Comparison of ENCODE assay signal across 19 cellular contexts in the genomic region with DNA sequence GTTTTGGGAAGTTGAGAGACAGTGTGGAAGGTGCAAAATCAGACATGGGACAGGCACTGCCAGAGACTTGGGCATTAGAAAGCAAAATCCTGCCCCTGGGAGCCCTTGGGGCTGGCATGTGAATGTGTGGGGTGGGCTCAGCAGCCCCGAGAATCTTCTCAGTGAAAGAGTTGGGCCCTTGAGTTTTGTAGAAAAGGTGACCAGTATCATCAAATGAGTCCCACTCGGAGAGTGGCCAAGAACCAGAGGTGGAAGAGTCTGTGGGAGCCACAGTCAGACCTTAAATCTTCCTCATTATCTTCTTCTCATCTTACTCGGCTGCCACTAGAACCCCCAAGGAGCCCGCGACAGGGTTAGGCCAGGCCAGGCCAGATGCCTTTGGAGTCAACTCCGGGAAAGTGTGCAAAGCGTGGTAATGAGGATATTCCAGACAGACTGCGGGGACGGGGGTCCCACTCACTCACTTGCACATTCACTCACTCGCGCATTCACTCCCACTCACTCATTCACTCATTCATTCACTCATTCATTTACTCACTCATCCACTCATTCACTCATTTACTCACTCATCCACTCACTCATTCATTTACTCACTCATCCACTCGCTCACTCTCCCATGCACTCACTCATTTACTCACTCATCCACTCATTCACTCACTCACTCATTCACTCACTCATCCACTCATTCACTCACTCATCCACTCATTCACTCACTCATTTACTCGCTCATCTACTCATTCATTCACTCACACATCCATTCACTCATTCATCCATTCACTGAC.
DNase-seq lines count a peak whose midpoint lies in the region; ATAC-seq and TF ChIP-seq lines count a peak whose summit lies in the region.
"Had no signal": no experiment of that assay in that cellular context is flagged by ENCODE, and none has a peak within 500 bp of the region (broad histone marks: within the 10 kb centered on the region; RNA-seq: fewer than 3 reads in every experiment).

No MANE protein-coding gene starts in this region.

- peaks cover 14% of the 10 kb centered on the region for H3K9me3 Mint-ChIP-seq in activated naive CD8-positive, alpha-beta T cell (ENCODE audit: low read depth)
- peaks cover 14% of the 10 kb centered on the region for H3K9me3 Mint-ChIP-seq in activated naive CD8-positive, alpha-beta T cell treated with anti-CD3 and anti-CD28 coated beads, Interleukin-2, amount 50 U/mL, for 24 hours
- peaks cover 3% of the 10 kb centered on the region for H3K9me3 Mint-ChIP-seq in memory B cell
- H3K9me3 Mint-ChIP-seq: natural killer cell had no signal

- H3K4me1 ChIP-seq in smooth muscle cell (ENCODE audit: low read depth), result no peaks in the 10 kb centered on the region
- H3K4me1 ChIP-seq: breast epithelium, parathyroid adenoma, transverse colon had no signal

- H3K4me3 Mint-ChIP-seq in activated naive CD8-positive, alpha-beta T cell, result no peak overlapping the region
- no peak overlapping the region for H3K4me3 Mint-ChIP-seq in activated naive CD8-positive, alpha-beta T cell treated with anti-CD3 and anti-CD28 coated beads, Interleukin-2, amount 50 U/mL, for 24 hours
- no peak overlapping the region for H3K4me3 Mint-ChIP-seq in memory B cell
- H3K4me3 Mint-ChIP-seq: activated CD4-positive, alpha-beta T cell treated with anti-CD3 and anti-CD28 coated beads, Interleukin-2, amount 10 ng/mL, durations not matched to agents 7 days and 5 days; activated T-cell treated with anti-CD3 and anti-CD28 coated beads, Interleukin-2, amount 50 U/mL, for 4 hours; dendritic cell treated with granulocyte-macrophage colony-stimulating factor and Interleukin-4, amounts not matched to agents 40 ng/mL and 50 ng/mL, for 4 days; natural killer cell had no signal

- H3F3A ChIP-seq in smooth muscle cell (ENCODE audit: low read depth), result no peaks in the 10 kb centered on the region

- peaks cover 34% of the 10 kb centered on the region for H3K4me1 Mint-ChIP-seq in activated naive CD8-positive, alpha-beta T cell (ENCODE audit: low read depth)
- H3K4me1 Mint-ChIP-seq in activated naive CD8-positive, alpha-beta T cell treated with anti-CD3 and anti-CD28 coated beads, Interleukin-2, amount 50 U/mL, for 24 hours, result peaks cover 43% of the 10 kb centered on the region
- peaks cover 19% of the 10 kb centered on the region for H3K4me1 Mint-ChIP-seq in memory B cell

- no peak overlapping the region for H3K9ac ChIP-seq in smooth muscle cell (ENCODE audit: low read depth)
- H3K9ac ChIP-seq: parathyroid adenoma had no signal

- no peaks in the 10 kb centered on the region for H3K79me2 ChIP-seq in smooth muscle cell (ENCODE audit: low read depth)
- H3K79me2 ChIP-seq: parathyroid adenoma had no signal

- DNase-seq in activated naive CD8-positive, alpha-beta T cell treated with anti-CD3 and anti-CD28 coated beads, Interleukin-2, amount 50 U/mL, for 24 hours, result no peak
- DNase-seq in RPMI7951 (ENCODE audit: low read depth) (peak; percentile 18), memory B cell (ENCODE audit: low spot score in 2 of 2) (no peak), smooth muscle cell (lab: John Stamatoyannopoulos, UW; ENCODE audit: unreplicated experiment) (no peak)
- DNase-seq: activated CD4-positive, alpha-beta T cell treated with anti-CD3 and anti-CD28 coated beads, Interleukin-2, amount 10 ng/mL, durations not matched to agents 7 days and 5 days; activated T-cell treated with anti-CD3 and anti-CD28 coated beads, Interleukin-2, amount 50 U/mL, for 4 hours; glutamatergic neuron; natural killer cell; NCI-H1105; SHP77; stimulated activated naive CD8-positive, alpha-beta T cell treated with anti-CD3 and anti-CD28 coated beads, Interleukin-15, Interleukin-2, amounts not matched to agents 100 U/mL and 50 U/mL, for 24 hours; SW 1271; transverse colon had no signal

- TF ChIP-seq CTCF in smooth muscle cell (IDR thresholded peaks at IDR 0.05; ENCODE audit: borderline replicate concordance, insufficient read depth, poor library complexity, severe bottlenecking), result no peak

- H3K36me3 ChIP-seq in smooth muscle cell (ENCODE audit: low read depth), result no peaks in the 10 kb centered on the region
- H3K36me3 ChIP-seq: breast epithelium, transverse colon had no signal

- peaks cover 25% of the 10 kb centered on the region for H3K36me3 Mint-ChIP-seq in activated naive CD8-positive, alpha-beta T cell
- H3K36me3 Mint-ChIP-seq in activated naive CD8-positive, alpha-beta T cell treated with anti-CD3 and anti-CD28 coated beads, Interleukin-2, amount 50 U/mL, for 24 hours (ENCODE audit: low read depth), result peaks cover 46% of the 10 kb centered on the region
- peaks cover 41% of the 10 kb centered on the region for H3K36me3 Mint-ChIP-seq in memory B cell
- H3K36me3 Mint-ChIP-seq: natural killer cell had no signal

- peak overlapping the region; percentile 34 for H3K27ac Mint-ChIP-seq in activated naive CD8-positive, alpha-beta T cell
- H3K27ac Mint-ChIP-seq in activated naive CD8-positive, alpha-beta T cell treated with anti-CD3 and anti-CD28 coated beads, Interleukin-2, amount 50 U/mL, for 24 hours, result no peak overlapping the region
- peak overlapping the region; percentile 8 for H3K27ac Mint-ChIP-seq in memory B cell
- H3K27ac Mint-ChIP-seq: activated CD4-positive, alpha-beta T cell treated with anti-CD3 and anti-CD28 coated beads, Interleukin-2, amount 10 ng/mL, durations not matched to agents 7 days and 5 days; dendritic cell treated with granulocyte-macrophage colony-stimulating factor and Interleukin-4, amounts not matched to agents 40 ng/mL and 50 ng/mL, for 4 days; natural killer cell had no signal

- no peak for ATAC-seq in activated naive CD8-positive, alpha-beta T cell treated with anti-CD3 and anti-CD28 coated beads, Interleukin-2, amount 50 U/mL, for 24 hours
- no peak for ATAC-seq in memory B cell (ENCODE audit: low read depth)
- ATAC-seq in HG03460 (IDR thresholded peaks at IDR 0.05; ENCODE audit: unreplicated experiment), result no peak
- no peak for ATAC-seq in GM21619 (IDR thresholded peaks at IDR 0.05; ENCODE audit: unreplicated experiment)
- ATAC-seq: activated T-cell treated with anti-CD3 and anti-CD28 coated beads, Interleukin-2, amount 50 U/mL, for 4 hours; natural killer cell; stimulated activated naive CD8-positive, alpha-beta T cell treated with anti-CD3 and anti-CD28 coated beads, Interleukin-15, Interleukin-2, amounts not matched to agents 100 U/mL and 50 U/mL, for 24 hours had no signal

- no peak overlapping the region for H2AFZ ChIP-seq in smooth muscle cell (ENCODE audit: low read depth)
- H2AFZ ChIP-seq: parathyroid adenoma had no signal

- H3K27me3 Mint-ChIP-seq in activated naive CD8-positive, alpha-beta T cell, result no peaks in the 10 kb centered on the region
- no peaks in the 10 kb centered on the region for H3K27me3 Mint-ChIP-seq in activated naive CD8-positive, alpha-beta T cell treated with anti-CD3 and anti-CD28 coated beads, Interleukin-2, amount 50 U/mL, for 24 hours
- H3K27me3 Mint-ChIP-seq in memory B cell, result no peaks in the 10 kb centered on the region
- H3K27me3 Mint-ChIP-seq: activated CD4-positive, alpha-beta T cell treated with anti-CD3 and anti-CD28 coated beads, Interleukin-2, amount 10 ng/mL, durations not matched to agents 7 days and 5 days had no signal

- WGBS in smooth muscle cell (ENCODE audit: low lambda C conversion rate), result 94% methylated on average over 13 of the region's 13 CpGs

- H3K4me3 ChIP-seq in smooth muscle cell, result no peak overlapping the region
- H3K4me3 ChIP-seq: breast epithelium, transverse colon had no signal

- no peak overlapping the region for H3K4me2 ChIP-seq in smooth muscle cell

- no peaks in the 10 kb centered on the region for H3K9me3 ChIP-seq in smooth muscle cell (replicated peaks; ENCODE audit: low read depth)

- H4K20me1 ChIP-seq in smooth muscle cell (ENCODE audit: low read depth), result no peaks in the 10 kb centered on the region

- H3K27me3 ChIP-seq in smooth muscle cell (ENCODE audit: low read depth), result no peaks in the 10 kb centered on the region
- H3K27me3 ChIP-seq: breast epithelium, transverse colon had no signal

- H3K27ac ChIP-seq in smooth muscle cell (ENCODE audit: low read depth), result no peak overlapping the region
- H3K27ac ChIP-seq: breast epithelium, parathyroid adenoma, transverse colon had no signal
